16 cellular contexts compared by ENCODE assay signal in the genomic region with DNA sequence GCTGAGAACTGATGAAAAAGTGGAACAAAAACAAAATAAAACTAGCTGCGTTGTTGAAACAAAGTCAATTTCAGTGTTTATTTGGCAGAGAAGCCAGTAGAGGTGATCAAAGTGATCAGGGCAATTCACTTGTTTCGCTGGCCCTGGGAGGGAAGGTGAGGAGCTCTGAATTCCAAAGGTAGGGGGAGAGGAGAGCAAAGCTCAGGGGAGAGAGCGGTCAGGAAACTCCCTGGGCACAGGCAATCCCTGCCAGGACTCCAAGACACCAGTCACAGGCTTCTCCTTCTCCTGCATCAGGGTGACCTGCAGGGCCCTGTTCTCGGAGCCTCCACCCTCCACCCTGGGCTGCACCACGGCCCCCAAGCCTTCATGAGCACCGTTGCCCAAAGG. TPM values are rescaled to one million over a fixed set of nuclear protein-coding genes. Genes with fewer than 3 reads are reported as not detected.
A peak's percentile ranks its signal among the peaks of the same experiment; 100 is the strongest.
DNase-seq lines count a peak whose midpoint lies in the region; ATAC-seq and TF ChIP-seq lines count a peak whose summit lies in the region.
"Had no signal": no experiment of that assay in that cellular context is flagged by ENCODE, and none has a peak within 500 bp of the region (broad histone marks: within the 10 kb centered on the region; RNA-seq: fewer than 3 reads in every experiment).

No MANE protein-coding gene starts in this region.

- TF ChIP-seq CTCF in nephron (IDR thresholded peaks at IDR 0.05; ENCODE audit: unreplicated experiment in 3 of 3) (no peak), vagina (IDR thresholded peaks at IDR 0.05) (no peak)

- peak overlapping the region; percentile 24; the same call in 1 of the 2 replicates for H3K4me3 ChIP-seq in HUES48 (ENCODE audit: low read depth, low read length)
- no peak overlapping the region for H3K4me3 ChIP-seq in vagina
- H3K4me3 ChIP-seq: esophagus squamous epithelium, gastrocnemius medialis had no signal

- H3K4me1 ChIP-seq in HUES48 (ENCODE audit: control insufficient read depth, insufficient read depth, low read length) (peaks cover 22% of the 10 kb centered on the region), vagina (no peaks in the 10 kb centered on the region)

- no peaks in the 10 kb centered on the region for H3K27me3 Mint-ChIP-seq in nephron (ENCODE audit: low read depth)
- H3K27me3 Mint-ChIP-seq in stimulated activated naive B cell treated with anti-CD40 and anti-IgM and Interleukin-4, amounts not matched to agents 10 μg/mL and 1 μg/mL and 100 μg/mL, for 72 hours: no peaks in the 10 kb centered on the region

- H3K36me3 Mint-ChIP-seq in nephron (ENCODE audit: low read depth): no peaks in the 10 kb centered on the region
- H3K36me3 Mint-ChIP-seq in stimulated activated naive B cell treated with anti-CD40 and anti-IgM and Interleukin-4, amounts not matched to agents 10 μg/mL and 1 μg/mL and 100 μg/mL, for 72 hours: no peaks in the 10 kb centered on the region

- no peak overlapping the region for H3K4me3 Mint-ChIP-seq in nephron
- no peak overlapping the region for H3K4me3 Mint-ChIP-seq in stimulated activated naive B cell treated with anti-CD40 and anti-IgM and Interleukin-4, amounts not matched to agents 10 μg/mL and 1 μg/mL and 100 μg/mL, for 72 hours

- no peak for ATAC-seq in stimulated activated naive B cell treated with anti-CD40 and anti-IgM and Interleukin-4, amounts not matched to agents 10 μg/mL and 1 μg/mL and 100 μg/mL, for 72 hours (replicated peaks)
- ATAC-seq in HG02981 (IDR thresholded peaks at IDR 0.05; ENCODE audit: unreplicated experiment): no peak
- ATAC-seq: gastrocnemius medialis, left lobe of liver, SK-N-SH treated with all-trans-retinoic acid at 6 μM for 48 hours had no signal

- H3K36me3 ChIP-seq in HUES48 (ENCODE audit: control insufficient read depth, insufficient read depth, low read length) (no peaks in the 10 kb centered on the region), vagina (no peaks in the 10 kb centered on the region)
- H3K36me3 ChIP-seq: esophagus squamous epithelium, gastrocnemius medialis had no signal

- H3K4me1 Mint-ChIP-seq in nephron: peaks cover 65% of the 10 kb centered on the region
- H3K4me1 Mint-ChIP-seq in stimulated activated naive B cell treated with anti-CD40 and anti-IgM and Interleukin-4, amounts not matched to agents 10 μg/mL and 1 μg/mL and 100 μg/mL, for 72 hours: no peaks in the 10 kb centered on the region

- no peak for TF ChIP-seq POLR2A in vagina (IDR thresholded peaks at IDR 0.05)

- H3K9ac ChIP-seq in HUES48 (ENCODE audit: low read depth, low read length): no peak overlapping the region

- H3K27ac Mint-ChIP-seq in nephron: peak overlapping the region; percentile 62 to 94 (median 89)
- H3K27ac Mint-ChIP-seq in stimulated activated naive B cell treated with anti-CD40 and anti-IgM and Interleukin-4, amounts not matched to agents 10 μg/mL and 1 μg/mL and 100 μg/mL, for 72 hours: peak overlapping the region; percentile 59

- DNase-seq in iPS-NIHi7 (ENCODE audit: extremely low spot score) (peak; percentile 81), vagina (ENCODE audit: extremely low spot score in 2 of 2) (no peak), SKM-1 (lab: John Stamatoyannopoulos, UW; ENCODE audit: unreplicated experiment) (no peak), activated T-cell treated with anti-CD3 and anti-CD28 coated beads for 4 hours (no peak)
- no peak for DNase-seq in stimulated activated naive B cell treated with anti-CD40 and anti-IgM and Interleukin-4, amounts not matched to agents 10 μg/mL and 1 μg/mL and 100 μg/mL, for 72 hours
- DNase-seq: activated gamma-delta T cell treated with Interleukin-2 at 50 U/mL for 16 hours, esophagus squamous epithelium, gastrocnemius medialis, NCI-H187, T-helper 9 cell had no signal

- H3K27ac ChIP-seq in HUES48 (ENCODE audit: low read depth, low read length) (peak overlapping the region; percentile 5), vagina (no peak overlapping the region)
- H3K27ac ChIP-seq: C4-2B, esophagus squamous epithelium had no signal

- no peaks in the 10 kb centered on the region for H3K9me3 Mint-ChIP-seq in nephron
- H3K9me3 Mint-ChIP-seq in stimulated activated naive B cell treated with anti-CD40 and anti-IgM and Interleukin-4, amounts not matched to agents 10 μg/mL and 1 μg/mL and 100 μg/mL, for 72 hours: no peaks in the 10 kb centered on the region

- intact Hi-C loops in vagina (cut with DNase I): no loop called here

- H3K9me3 ChIP-seq in HUES48 (ENCODE audit: control insufficient read depth, insufficient read depth, low read length) (no peaks in the 10 kb centered on the region), vagina (no peaks in the 10 kb centered on the region)
- H3K9me3 ChIP-seq: esophagus squamous epithelium, gastrocnemius medialis had no signal

- no peaks in the 10 kb centered on the region for H3K27me3 ChIP-seq in HUES48 (ENCODE audit: control insufficient read depth, insufficient read depth, low read length)
- no peaks in the 10 kb centered on the region for H3K27me3 ChIP-seq in vagina
- H3K27me3 ChIP-seq: esophagus squamous epithelium, gastrocnemius medialis had no signal

RNA-seq across cellular contexts. Expression of a gene that starts 6.8 kb away (rescaled TPM):
- 54.3 TPM for total RNA-seq in vagina
